In the genomic region with DNA sequence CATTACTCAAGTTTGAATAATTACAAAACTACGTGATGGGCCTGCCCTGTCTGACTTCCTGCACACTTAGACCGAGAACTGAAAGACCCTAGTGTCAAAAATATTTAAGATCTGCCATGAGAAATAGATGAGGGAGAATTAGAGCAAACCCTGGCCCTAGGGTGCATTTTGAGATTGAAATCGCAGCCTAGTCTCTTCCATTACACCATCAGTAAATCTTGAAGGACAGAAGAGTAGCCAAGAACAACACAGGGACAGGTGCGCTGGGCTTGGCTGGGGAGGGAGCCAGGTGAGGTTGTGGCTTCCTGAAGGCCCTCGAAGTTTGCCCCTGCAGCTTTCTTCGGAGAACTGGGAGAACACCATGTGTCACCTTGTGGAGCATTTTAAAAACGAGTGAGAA, we compare ENCODE assay signal across 19 cellular contexts.
"Had no signal": no experiment of that assay in that cellular context is flagged by ENCODE, and none has a peak within 500 bp of the region (broad histone marks: within the 10 kb centered on the region; RNA-seq: fewer than 3 reads in every experiment).

No MANE protein-coding gene starts in this region.

- ATAC-seq: K562, SK-N-SH treated with all-trans-retinoic acid at 6 μM for 48 hours had no signal

- DNase-seq: Kasumi-1, MV-4-11, NCI-H1048, NCI-H1105, NCI-H1417, NCI-H1436 treated with DMSO at 0.1 percent for 48 hours, NCI-H1694, NCI-H187 treated with DMSO at 0.1 percent for 48 hours, NCI-H2029 treated with DMSO at 0.1 percent for 48 hours, NCI-H2171 treated with DMSO at 0.1 percent for 48 hours, NCI-H345, NCI-H446 treated with DMSO at 0.1 percent for 48 hours, NCI-H510A treated with DMSO at 0.1 percent for 48 hours, NCI-H69, NCI-H774, SHP77 treated with DMSO at 0.1 percent for 48 hours, SJCRH30 had no signal
